In genomic region chr9:29966247-29966646, GRCh38 we compare ENCODE assay signal across 14 cellular contexts.
DNase-seq lines count a peak whose midpoint lies in the region; ATAC-seq and TF ChIP-seq lines count a peak whose summit lies in the region.
"Had no signal": no experiment of that assay in that cellular context is flagged by ENCODE, and none has a peak within 500 bp of the region (broad histone marks: within the 10 kb centered on the region; RNA-seq: fewer than 3 reads in every experiment).

No MANE protein-coding gene starts in this region.

- H3K4me3 ChIP-seq in SK-N-SH (ENCODE audit: low read depth in 2 of 2, low read length in 1 of 2): no peak overlapping the region
- no peak overlapping the region for H3K4me3 ChIP-seq in trophoblast cell (ENCODE audit: low read depth, low read length)
- H3K4me3 ChIP-seq in H7 (ENCODE audit: insufficient read depth, low read depth, low read length): no peak overlapping the region
- H3K4me3 ChIP-seq: psoas muscle, suprapubic skin had no signal

- no peaks in the 10 kb centered on the region for H3K36me3 ChIP-seq in SK-N-SH (replicated peaks in 1 of 2; ENCODE audit: control insufficient read depth in 1 of 2, insufficient read depth in 2 of 2, low read length in 1 of 2)
- H3K36me3 ChIP-seq in trophoblast cell (ENCODE audit: control insufficient read depth in 1 of 2, insufficient read depth in 2 of 2, low read length in 2 of 2): no peaks in the 10 kb centered on the region
- no peaks in the 10 kb centered on the region for H3K36me3 ChIP-seq in H7 (replicated peaks; ENCODE audit: control insufficient read depth, insufficient read depth, low read length)
- H3K36me3 ChIP-seq: suprapubic skin had no signal

- H3K27me3 ChIP-seq in SK-N-SH (ENCODE audit: insufficient read depth) (no peaks in the 10 kb centered on the region), foreskin keratinocyte (no peaks in the 10 kb centered on the region), trophoblast cell (ENCODE audit: insufficient read depth, low read length) (no peaks in the 10 kb centered on the region), H7 (ENCODE audit: control insufficient read depth, insufficient read depth, low read length) (no peaks in the 10 kb centered on the region)
- H3K27me3 ChIP-seq: suprapubic skin had no signal

- no peak overlapping the region for H2BK12ac ChIP-seq in trophoblast cell (ENCODE audit: low read length)

- H3K9ac ChIP-seq in SK-N-SH: peak overlapping the region; percentile 51; the same call in 1 of the 2 replicates
- H3K9ac ChIP-seq in trophoblast cell (ENCODE audit: low read length): no peak overlapping the region

- no peak overlapping the region for H4K8ac ChIP-seq in trophoblast cell (ENCODE audit: low read depth, low read length)

- DNase-seq in H4 (ENCODE audit: low spot score): peak; percentile 14
- no peak for DNase-seq in SK-N-SH
- peak; percentile 56 to 74 for DNase-seq in foreskin keratinocyte
- DNase-seq in trophoblast cell: peak; percentile 0 to 25
- DNase-seq in H7: no peak
- DNase-seq in NCI-H345 treated with DMSO at 0.1 percent for 48 hours (lab: John Stamatoyannopoulos, UW; ENCODE audit: unreplicated experiment): no peak
- DNase-seq: activated CD4-positive, alpha-beta T cell treated with anti-CD3 and anti-CD28 coated beads, Interleukin-2, amount 50 U/mL, for 4 hours; activated naive CD4-positive, alpha-beta T cell treated with anti-CD3 and anti-CD28 coated beads, Interleukin-2, amount 50 U/mL, for 16 hours; activated T-cell treated with anti-CD3 and anti-CD28 coated beads for 4 hours; AML-193; psoas muscle had no signal

- ATAC-seq in foreskin keratinocyte (peak; percentile 86), HG02571 (IDR thresholded peaks at IDR 0.05; ENCODE audit: unreplicated experiment) (no peak), HG02623 (IDR thresholded peaks at IDR 0.05; ENCODE audit: unreplicated experiment) (no peak)
- ATAC-seq: psoas muscle had no signal

- H4K20me1 ChIP-seq in SK-N-SH (ENCODE audit: insufficient read depth): no peaks in the 10 kb centered on the region

- H3K4me1 ChIP-seq in SK-N-SH (ENCODE audit: control insufficient read depth in 1 of 2, insufficient read depth in 2 of 2, low read depth in 1 of 2, low read length in 1 of 2): peaks cover 5 to 9% of the 10 kb centered on the region in 2 experiments; a peak in 2 of 4 replicates
- H3K4me1 ChIP-seq in foreskin keratinocyte: no peaks in the 10 kb centered on the region
- H3K4me1 ChIP-seq in trophoblast cell (ENCODE audit: control insufficient read depth in 1 of 2, insufficient read depth in 2 of 2, low read length in 2 of 2): peaks cover 2 to 4% of the 10 kb centered on the region in 2 experiments
- H3K4me1 ChIP-seq: psoas muscle, suprapubic skin had no signal

- no peak overlapping the region for H4K12ac ChIP-seq in trophoblast cell (ENCODE audit: low read depth, low read length)

- H3K27ac ChIP-seq in SK-N-SH (ENCODE audit: low read depth in 2 of 2, low read length in 1 of 2): peak overlapping the region; percentile 68 to 88; a peak in 3 of 4 replicates
- no peak overlapping the region for H3K27ac ChIP-seq in foreskin keratinocyte
- no peak overlapping the region for H3K27ac ChIP-seq in trophoblast cell (ENCODE audit: low read depth, low read length)
- H3K27ac ChIP-seq: psoas muscle, suprapubic skin had no signal

- no peak overlapping the region for H3K14ac ChIP-seq in trophoblast cell (ENCODE audit: low read length)

- H3F3A ChIP-seq in SK-N-SH (replicated peaks; ENCODE audit: insufficient read depth): peaks cover 19% of the 10 kb centered on the region

- 5% methylated on average over 2 of the region's 2 CpGs for WGBS in SK-N-SH (ENCODE audit: low lambda C conversion rate)
- no CpG with 5 or more reads among the region's 2 CpGs for WGBS in trophoblast cell (ENCODE audit: extremely low coverage, insufficient coverage, insufficient read length)

- H2AK5ac ChIP-seq in trophoblast cell (ENCODE audit: low read length): no peak overlapping the region

- H2AFZ ChIP-seq in SK-N-SH (ENCODE audit: low read depth) (peak overlapping the region; percentile 64), trophoblast cell (ENCODE audit: insufficient read depth, low read length, poor library complexity) (no peak overlapping the region)

- TF ChIP-seq RAD21 in SK-N-SH (IDR thresholded peaks at IDR 0.05; ENCODE audit: low read length): no peak

- no peak for TF ChIP-seq CTCF in SK-N-SH (IDR thresholded peaks at IDR 0.05)
- TF ChIP-seq CTCF in foreskin keratinocyte (conservative IDR thresholded peaks at IDR 0.05): no peak

- no peaks in the 10 kb centered on the region for H3K9me3 ChIP-seq in SK-N-SH
- H3K9me3 ChIP-seq in trophoblast cell (ENCODE audit: insufficient read depth, low read depth, low read length): peaks cover 2% of the 10 kb centered on the region
- H3K9me3 ChIP-seq: psoas muscle had no signal

- CTCF ChIA-PET in SK-N-SH (lab: Yijun Ruan, JAX): no interaction called here

- H3K4me2 ChIP-seq in SK-N-SH (peak overlapping the region; percentile 28; the same call in 1 of the 2 replicates), trophoblast cell (ENCODE audit: low read length) (no peak overlapping the region)

- H2BK5ac ChIP-seq in trophoblast cell (ENCODE audit: low read depth, low read length, poor library complexity): no peak overlapping the region

- TF ChIP-seq EP300 in SK-N-SH (IDR thresholded peaks at IDR 0.05; ENCODE audit: borderline replicate concordance in 1 of 2, low read depth in 1 of 2, low read length in 1 of 2): peak in 1 of 2 experiments; percentile 71; a peak in 2 of 4 replicates

- H3K79me2 ChIP-seq in SK-N-SH (ENCODE audit: insufficient read depth) (no peaks in the 10 kb centered on the region), trophoblast cell (ENCODE audit: control insufficient read depth, insufficient read depth, low read length, poor library complexity) (no peaks in the 10 kb centered on the region)

- H3K4ac ChIP-seq in trophoblast cell (ENCODE audit: low read depth, low read length): no peak overlapping the region

- no peak overlapping the region for H3K23ac ChIP-seq in trophoblast cell (ENCODE audit: low read length)

- no peaks in the 10 kb centered on the region for H3K9me2 ChIP-seq in SK-N-SH

- no peak overlapping the region for H4K91ac ChIP-seq in trophoblast cell (ENCODE audit: low read depth, low read length)

- H3K18ac ChIP-seq in trophoblast cell (ENCODE audit: low read length): no peak overlapping the region

- POLR2A ChIA-PET in SK-N-SH (lab: Yijun Ruan, JAX): no interaction called here

- peaks cover 1% of the 10 kb centered on the region for H3K79me1 ChIP-seq in trophoblast cell (ENCODE audit: low read length)

- H2BK120ac ChIP-seq in trophoblast cell (ENCODE audit: insufficient read depth, low read length, poor library complexity): no peak overlapping the region

TF ChIP-seq in SK-N-SH, 30 proteins besides CTCF, POLR2A, EP300 and RAD21:
- TF ChIP-seq TCF12 (IDR thresholded peaks at IDR 0.05) (peak; percentile 66), JUND (IDR thresholded peaks at IDR 0.05) (peak; percentile 87), FOSL2 (IDR thresholded peaks at IDR 0.05; ENCODE audit: borderline replicate concordance, low read depth) (peak; percentile 92), MEF2A (IDR thresholded peaks at IDR 0.05; ENCODE audit: borderline replicate concordance, low read depth) (no peak), PBX3 (IDR thresholded peaks at IDR 0.05) (peak; percentile 90), CHD2 (IDR thresholded peaks at IDR 0.05; ENCODE audit: low read length, partially characterized antibody) (no peak), NFIC (IDR thresholded peaks at IDR 0.05; ENCODE audit: borderline replicate concordance) (peak; percentile 31; the same call in 1 of the 2 replicates), POLR2AphosphoS5 (IDR thresholded peaks at IDR 0.05; ENCODE audit: low read depth, low read length) (no peak), ELF1 (IDR thresholded peaks at IDR 0.05) (peak; percentile 57; the same call in 1 of the 2 replicates)

Comparison
In these comparisons a context has a peak if more than half of its experiments do, and no peak if none do; other contexts are left out.
1. DNase-seq: peak in H4 (single experiment), foreskin keratinocyte (2 of 2) and trophoblast cell (2 of 2); none in SK-N-SH (single experiment), H7 (single experiment) and NCI-H345 treated with DMSO at 0.1 percent for 48 hours (single experiment).
2. H3K27ac ChIP-seq: peak in SK-N-SH (2 of 2); none in foreskin keratinocyte (single experiment) and trophoblast cell (single experiment).